In genomic region chr3:161220850-161221753, GRCh38 we compare ENCODE assay signal across 1 cellular context.
TF ChIP-seq lines count a peak whose summit lies in the region.

TSS of gene NMD3 (plus strand) at chr3:161221311. CDS start at chr3:161222014, 703 bp downstream.

TF ChIP-seq in K562, 482 proteins besides CTCF, POLR2A, EP300 and RAD21 (continued from another document and continues in another):
- no peak for TF ChIP-seq ZNF407 (IDR thresholded peaks at IDR 0.05; ENCODE audit: low read depth)
- 0 out of 2 replicates have a peak, but pooled peaks have one; percentile 45 for TF ChIP-seq CREB3 (tag; conservative IDR thresholded peaks at IDR 0.05; ENCODE audit: low read depth)
- TF ChIP-seq ZNF592 (IDR thresholded peaks at IDR 0.05): 0 out of 2 replicates have a peak, but pooled peaks have one; percentile 9
- no peak for TF ChIP-seq ZSCAN29 (IDR thresholded peaks at IDR 0.05)
- TF ChIP-seq POLR2B (IDR thresholded peaks at IDR 0.05; ENCODE audit: low read depth, partially characterized antibody): peak; percentile 80
- peak; percentile 43; the same call in 1 of the 2 replicates for TF ChIP-seq JUND (IDR thresholded peaks at IDR 0.05; ENCODE audit: borderline replicate concordance, low read depth, low read length)
- no peak; the same call in 2 of the 3 replicates for TF ChIP-seq JUND (tag; IDR thresholded peaks at IDR 0.05; ENCODE audit: borderline replicate concordance, low read depth, low read length)
- no peak for TF ChIP-seq SREBF1 (IDR thresholded peaks at IDR 0.05; ENCODE audit: borderline replicate concordance, low read depth, low read length)
- no peak for TF ChIP-seq HMBOX1 (IDR thresholded peaks at IDR 0.05)
- no peak for TF ChIP-seq CBX5 (IDR thresholded peaks at IDR 0.05; ENCODE audit: borderline replicate concordance, low read depth)
- no peak for TF ChIP-seq USF2 (CRISPR knock-in tag; IDR thresholded peaks at IDR 0.05)
- TF ChIP-seq GABPB1 (CRISPR knock-in tag; IDR thresholded peaks at IDR 0.05): 0 out of 2 replicates have a peak, but pooled peaks have one; percentile 41
- no peak for TF ChIP-seq ZNF551 (CRISPR knock-in tag; IDR thresholded peaks at IDR 0.05)
- 0 out of 2 replicates have a peak, but pooled peaks have one; percentile 55 for TF ChIP-seq ZNF644 (tag; IDR thresholded peaks at IDR 0.05; ENCODE audit: low read depth)
- TF ChIP-seq TSHZ1 (CRISPR knock-in tag; IDR thresholded peaks at IDR 0.05): no peak
- TF ChIP-seq KHSRP (IDR thresholded peaks at IDR 0.05): no peak
- TF ChIP-seq ZNF431 (CRISPR knock-in tag; IDR thresholded peaks at IDR 0.05): peak; percentile 52; the same call in 1 of the 2 replicates
- TF ChIP-seq DLX4 (CRISPR knock-in tag; IDR thresholded peaks at IDR 0.05): no peak
- TF ChIP-seq SUPT5H (IDR thresholded peaks at IDR 0.05): peak; percentile 90
- TF ChIP-seq NFIC (IDR thresholded peaks at IDR 0.05): peak; percentile 35; the same call in 1 of the 2 replicates
- no peak for TF ChIP-seq FOXK1 (CRISPR knock-in tag; IDR thresholded peaks at IDR 0.05; ENCODE audit: borderline replicate concordance)
- TF ChIP-seq RBM25 (IDR thresholded peaks at IDR 0.05; ENCODE audit: low read depth, low read length, severe bottlenecking): no peak
- TF ChIP-seq RNF2 (IDR thresholded peaks at IDR 0.05): no peak
- peak; percentile 28 to 65; a peak in 3 of 4 replicates for TF ChIP-seq MNT (conservative IDR thresholded peaks at IDR 0.05)
- TF ChIP-seq SIRT6 (IDR thresholded peaks at IDR 0.05; ENCODE audit: low read depth, low read length): no peak
- no peak for TF ChIP-seq YBX1 (IDR thresholded peaks at IDR 0.05)
- TF ChIP-seq SMARCA5 (IDR thresholded peaks at IDR 0.05): no peak
- TF ChIP-seq HMG20B (CRISPR knock-in tag; IDR thresholded peaks at IDR 0.05): no peak
- TF ChIP-seq CHAMP1 (IDR thresholded peaks at IDR 0.05): no peak
- peak; percentile 54; the same call in 1 of the 2 replicates for TF ChIP-seq ESRRA (IDR thresholded peaks at IDR 0.05; ENCODE audit: borderline replicate concordance, low read depth)
- no peak for TF ChIP-seq PYGO2 (tag; IDR thresholded peaks at IDR 0.05)
- TF ChIP-seq HDAC3 (IDR thresholded peaks at IDR 0.05; ENCODE audit: borderline replicate concordance, partially characterized antibody): no peak
- TF ChIP-seq FOSL1 (tag; conservative IDR thresholded peaks at IDR 0.05): no peak
